In the genomic region with DNA sequence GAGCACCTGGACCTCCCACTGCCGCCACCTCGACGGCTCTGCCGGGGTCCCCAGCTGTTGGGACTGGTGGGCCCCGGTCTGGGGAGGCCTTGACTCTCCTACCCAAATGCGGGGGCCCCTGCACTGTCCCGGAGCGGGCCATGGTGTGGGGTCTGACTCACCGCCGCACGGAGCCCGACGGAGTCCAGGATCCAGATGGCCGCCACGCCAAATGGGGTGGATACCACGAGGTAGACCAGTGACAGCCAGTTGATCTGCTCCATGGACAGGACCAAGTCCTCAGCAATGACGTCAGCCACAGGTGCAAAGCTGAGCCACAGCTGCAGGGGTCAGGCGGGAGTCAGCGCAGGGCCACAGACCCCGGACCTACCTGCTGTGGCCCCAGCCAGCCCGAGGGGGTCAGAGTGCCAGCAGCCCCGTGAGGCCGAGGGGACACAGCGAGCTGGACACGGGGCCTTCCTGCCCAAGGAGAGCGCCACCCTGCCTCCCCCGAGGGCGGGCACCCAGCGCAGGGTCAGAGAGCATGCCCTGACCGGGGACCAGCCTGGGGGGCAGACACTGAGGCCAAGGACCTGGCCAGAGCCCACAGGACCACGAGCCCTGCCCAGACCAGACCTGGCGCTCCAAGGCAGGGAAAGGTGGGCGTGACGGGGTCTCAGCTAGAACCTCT, we compare ENCODE assay signal across 18 cellular contexts. TPM values are rescaled to one million over a fixed set of nuclear protein-coding genes. Genes with fewer than 3 reads are reported as not detected.
A peak's percentile ranks its signal among the peaks of the same experiment; 100 is the strongest.
DNase-seq lines count a peak whose midpoint lies in the region; ATAC-seq, FAIRE-seq and TF ChIP-seq lines count a peak whose summit lies in the region.
"Had no signal": no experiment of that assay in that cellular context is flagged by ENCODE, and none has a peak within 500 bp of the region (broad histone marks: within the 10 kb centered on the region; RNA-seq: fewer than 3 reads in every experiment).

No MANE protein-coding gene starts in this region.

- H3K4me1 ChIP-seq in kidney (ENCODE audit: control insufficient read depth in 1 of 2, insufficient read depth in 1 of 2, low read depth in 1 of 2, low read length in 2 of 2) (peaks cover 4 to 26% of the 10 kb centered on the region in 2 donors), skeletal muscle satellite cell (ENCODE audit: control insufficient read depth, insufficient read depth, low read length) (peaks cover 34% of the 10 kb centered on the region)
- peaks cover 11% of the 10 kb centered on the region for H3K4me1 ChIP-seq in CD8-positive, alpha-beta T cell (ENCODE audit: insufficient read depth, low read length)

- no peaks in the 10 kb centered on the region for H3K36me3 ChIP-seq in kidney (ENCODE audit: control insufficient read depth in 1 of 2, insufficient read depth in 2 of 2, low read length in 2 of 2)
- H3K36me3 ChIP-seq in skeletal muscle satellite cell (ENCODE audit: insufficient read depth, low read length): no peaks in the 10 kb centered on the region
- H3K36me3 ChIP-seq in CD8-positive, alpha-beta T cell (ENCODE audit: insufficient read depth, low read length): no peaks in the 10 kb centered on the region
- H3K36me3 ChIP-seq: neural progenitor cell had no signal

- H3K36me3 Mint-ChIP-seq in CD8-positive, alpha-beta T cell: no peaks in the 10 kb centered on the region
- H3K36me3 Mint-ChIP-seq: neural progenitor cell had no signal

- TF ChIP-seq CTCF in kidney (IDR thresholded peaks at IDR 0.05; ENCODE audit: borderline replicate concordance, extremely low read depth, insufficient read depth): no peak
- no peak for TF ChIP-seq CTCF in CD8-positive, alpha-beta T cell (IDR thresholded peaks at IDR 0.05)

- TF ChIP-seq POLR2A in Raji (IDR thresholded peaks at IDR 0.05; ENCODE audit: insufficient read depth, low read depth, low read length): 0 out of 2 replicates have a peak, but pooled peaks have one; percentile 1

- no peak overlapping the region for H3K4me3 Mint-ChIP-seq in CD8-positive, alpha-beta T cell
- H3K4me3 Mint-ChIP-seq: neural progenitor cell had no signal

- intact Hi-C loops in kidney (cut with DNase I): no loop called here
- intact Hi-C loops in CD8-positive, alpha-beta T cell (cut with DNase I, micrococcal nuclease): no loop called here

- peak overlapping the region; percentile 79 for H3K4me2 ChIP-seq in skeletal muscle satellite cell (ENCODE audit: low read length)
- H3K4me2 ChIP-seq: neural progenitor cell had no signal

- H3K9me3 ChIP-seq in kidney (ENCODE audit: control insufficient read depth in 1 of 2, low read length in 2 of 2) (no peaks in the 10 kb centered on the region), skeletal muscle satellite cell (replicated peaks; ENCODE audit: low read length) (no peaks in the 10 kb centered on the region)
- H3K9me3 ChIP-seq in CD8-positive, alpha-beta T cell (ENCODE audit: low read length): no peaks in the 10 kb centered on the region

- H3K27me3 Mint-ChIP-seq in CD8-positive, alpha-beta T cell (ENCODE audit: low read depth): peaks cover 13% of the 10 kb centered on the region

- H3K9me3 Mint-ChIP-seq in CD8-positive, alpha-beta T cell: no peaks in the 10 kb centered on the region

- peaks cover 12% of the 10 kb centered on the region for H3K4me1 Mint-ChIP-seq in CD8-positive, alpha-beta T cell (ENCODE audit: low read depth)

- CTCF ChIA-PET in CD8-positive, alpha-beta T cell (lab: Charles Lee): interaction anchor here (0.8 to 1.2 kb wide), 2 partner anchors 10 to 12 kb away, joined by 3 to 4 read pairs; a partner anchor contains a TSS

- H3K9ac ChIP-seq in kidney (ENCODE audit: low read length in 2 of 2) (no peak overlapping the region), skeletal muscle satellite cell (ENCODE audit: low read depth, low read length) (no peak overlapping the region)
- H3K9ac ChIP-seq: neural progenitor cell had no signal

- H3K27ac Mint-ChIP-seq in CD8-positive, alpha-beta T cell: no peak overlapping the region
- H3K27ac Mint-ChIP-seq: neural progenitor cell had no signal

- H3K4me3 ChIP-seq in kidney (ENCODE audit: low read length in 2 of 2) (no peak overlapping the region), skeletal muscle satellite cell (ENCODE audit: low read length) (peak overlapping the region; percentile 47)
- H3K4me3 ChIP-seq in CD8-positive, alpha-beta T cell (ENCODE audit: low read depth, low read length): no peak overlapping the region
- H3K4me3 ChIP-seq: GM12878, neural progenitor cell had no signal

- H3K27me3 ChIP-seq in skeletal muscle satellite cell (ENCODE audit: control insufficient read depth, insufficient read depth, low read length): no peaks in the 10 kb centered on the region
- H3K27me3 ChIP-seq in CD8-positive, alpha-beta T cell (ENCODE audit: insufficient read depth, low read length): no peaks in the 10 kb centered on the region

- ATAC-seq in CD8-positive, alpha-beta T cell: no peak
- ATAC-seq: GM12878 had no signal

- H3K27ac ChIP-seq in kidney (ENCODE audit: low read depth in 2 of 2, low read length in 2 of 2): peak overlapping the region in 1 of 2 donors; percentile 53
- no peak overlapping the region for H3K27ac ChIP-seq in CD8-positive, alpha-beta T cell (ENCODE audit: low read depth, low read length)
- H3K27ac ChIP-seq: neural progenitor cell had no signal

- POLR2A ChIA-PET in CD8-positive, alpha-beta T cell (lab: Charles Lee): no interaction called here

- FAIRE-seq in kidney (lab: Jason Lieb, UNC): no peak
- FAIRE-seq: GM12878 had no signal

- peak; percentile 2 for DNase-seq in Daoy (ENCODE audit: low read depth)
- DNase-seq in kidney: peak; percentile 78
- no peak for DNase-seq in NCI-H748 treated with DMSO at 0.1 percent for 48 hours (lab: John Stamatoyannopoulos, UW)
- no peak for DNase-seq in NCI-H2081 treated with DMSO at 0.1 percent for 48 hours (lab: John Stamatoyannopoulos, UW)
- DNase-seq in CD8-positive, alpha-beta T cell: no peak
- no peak for DNase-seq in stimulated activated CD4-positive, alpha-beta T cell treated with anti-CD3 and anti-CD28 coated beads, Interleukin-4, amount 100 ng/mL, for 4 hours
- DNase-seq: activated CD4-positive, alpha-beta T cell treated with anti-CD3 and anti-CD28 coated beads for 1 hour; activated T-cell treated with anti-CD3 and anti-CD28 coated beads for 4 hours; cortex of kidney; DND-41; NCI-H187; NCI-H524; T-helper 2 cell had no signal

RNA-seq across cellular contexts. Expression of a gene that starts 2.4 kb away (rescaled TPM):
- not detected in 2 replicates for total RNA-seq in Daoy (2014; rRNA removed; shearing (Covaris generic))
- 18.2 TPM for total RNA-seq in kidney
- polyA plus RNA-seq in kidney (ENCODE audit: insufficient read depth, low read depth, low replicate concordance): 12.6 TPM
- total RNA-seq in skeletal muscle satellite cell (2012; rRNA removed): 10.5 and 10.6 TPM in 2 replicates
- total RNA-seq in CD8-positive, alpha-beta T cell: under 1 TPM; 0.69 to 0.73 TPM
- total RNA-seq: RPMI7951 had no signal

RNA-seq across cellular contexts. Expression of a gene that starts 12.2 kb away (rescaled TPM):
- total RNA-seq in Daoy (2014; rRNA removed; shearing (Covaris generic)): 2.2 and 6.1 TPM in 2 replicates
- total RNA-seq in kidney: 17.9 TPM
- 29.6 TPM for polyA plus RNA-seq in kidney (ENCODE audit: insufficient read depth, low read depth, low replicate concordance)
- 9.9 and 15.5 TPM in 2 replicates for total RNA-seq in skeletal muscle satellite cell (2012; rRNA removed)
- total RNA-seq in CD8-positive, alpha-beta T cell: 10 to 100 TPM; 27.2 to 28.7 TPM

RNA-seq across cellular contexts. Expression of a gene that starts 12.4 kb away (rescaled TPM):
- total RNA-seq in Daoy (2014; rRNA removed; shearing (Covaris generic)): 101 and 109 TPM in 2 replicates
- total RNA-seq in kidney: 248 TPM
- 1,928 TPM for polyA plus RNA-seq in kidney (ENCODE audit: insufficient read depth, low read depth, low replicate concordance)
- total RNA-seq in skeletal muscle satellite cell (2012; rRNA removed): 87.2 and 96.1 TPM in 2 replicates
- total RNA-seq in CD8-positive, alpha-beta T cell: 100 to 1,000 TPM; 113 to 114 TPM

RNA-seq across cellular contexts. Expression of a gene that starts 19.1 kb away (rescaled TPM):
- 26.5 TPM in 2 replicates for total RNA-seq in Daoy (2014; rRNA removed; shearing (Covaris generic))
- total RNA-seq in kidney: 59.6 TPM
- polyA plus RNA-seq in kidney (ENCODE audit: insufficient read depth, low read depth, low replicate concordance): 21.7 TPM
- 25.9 and 31.0 TPM in 2 replicates for total RNA-seq in skeletal muscle satellite cell (2012; rRNA removed)
- 10 to 100 TPM; 39.1 to 39.5 TPM for total RNA-seq in CD8-positive, alpha-beta T cell

Comparison
In these comparisons a context has a peak if more than half of its experiments do, and no peak if none do; other contexts are left out.
1. DNase-seq: peak in Daoy (single experiment) and kidney (single experiment); none in NCI-H748 treated with DMSO at 0.1 percent for 48 hours (single experiment), NCI-H2081 treated with DMSO at 0.1 percent for 48 hours (single experiment), CD8-positive, alpha-beta T cell (0 of 7) and stimulated activated CD4-positive, alpha-beta T cell treated with anti-CD3 and anti-CD28 coated beads, Interleukin-4, amount 100 ng/mL, for 4 hours (0 of 2).
2. RNA of a gene that starts 2.4 kb away (total RNA-seq): 18.2 TPM in kidney (single experiment); 0.69 to 0.73 TPM in CD8-positive, alpha-beta T cell and not detected in Daoy; every median in the first group is over 10 times any median in the second.